In genomic region chr10:104510644-104511043, GRCh38 we compare ENCODE assay signal across 8 cellular contexts.
"Had no signal": no experiment of that assay in that cellular context is flagged by ENCODE, and none has a peak within 500 bp of the region (broad histone marks: within the 10 kb centered on the region; RNA-seq: fewer than 3 reads in every experiment).

No MANE protein-coding gene starts in this region.

- H3K4me3 ChIP-seq: K562 had no signal

- ATAC-seq: HepG2, K562 had no signal

- H3K4me2 ChIP-seq: KMS-11 had no signal

- H3K36me3 Mint-ChIP-seq: IgD-negative memory B cell had no signal

- H3K9me3 Mint-ChIP-seq: IgD-negative memory B cell had no signal

- H3K27ac Mint-ChIP-seq: IgD-negative memory B cell had no signal

- DNase-seq: IMR-90, KBM-7, KG1 had no signal

- H3K27ac ChIP-seq: HL-60, KMS-11 had no signal

- H3K4me1 Mint-ChIP-seq: IgD-negative memory B cell had no signal
